ENCODE assay signal across 7 cellular contexts in the genomic region with DNA sequence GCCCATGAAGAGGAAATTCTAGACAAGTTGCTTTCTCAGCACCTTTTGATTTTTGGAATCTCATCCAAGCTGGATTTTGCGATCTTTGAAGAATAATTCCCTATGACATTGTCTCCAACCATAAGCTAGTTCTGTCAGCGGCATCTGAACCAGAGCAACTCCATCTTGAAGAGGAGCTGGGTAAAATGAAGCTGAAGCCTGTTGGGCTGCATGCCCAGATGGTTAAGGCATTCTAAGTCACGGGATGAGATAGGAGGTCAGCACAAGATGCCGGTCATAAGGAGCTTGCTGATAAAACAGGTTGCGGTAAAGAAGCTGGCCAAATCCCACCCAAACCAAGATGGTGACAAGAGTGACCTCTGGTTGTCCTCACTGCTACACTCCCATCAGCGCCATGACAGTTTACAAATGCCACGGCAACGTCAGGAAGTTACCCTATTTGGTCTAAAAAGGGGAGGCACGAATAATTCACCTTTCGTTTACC. TPM values are rescaled to one million over a fixed set of nuclear protein-coding genes. Genes with fewer than 3 reads are reported as not detected.
DNase-seq lines count a peak whose midpoint lies in the region; ATAC-seq, FAIRE-seq and TF ChIP-seq lines count a peak whose summit lies in the region.
"Not testable (repeated sequence)": the region's sequence is repeated elsewhere in the genome, so short reads cannot be mapped to it uniquely, and the experiment has no call there.

No MANE protein-coding gene starts in this region.

- H3K14ac ChIP-seq in H1 (ENCODE audit: insufficient read length): not testable (repeated sequence)

- not testable (repeated sequence) for H3K9me3 Mint-ChIP-seq in CD8-positive, alpha-beta T cell; activated B cell treated with CpG ODN at 0.5 μM for 24 hours; activated T-cell treated with anti-CD3 and anti-CD28 coated beads, Interleukin-2, amount 50 U/mL, for 4 hours; activated naive CD8-positive, alpha-beta T cell treated with anti-CD3 and anti-CD28 coated beads for 36 hours; natural killer cell

- H4K5ac ChIP-seq in H1 (ENCODE audit: insufficient read length, low read depth, low read length): not testable (repeated sequence)

- not testable (repeated sequence) for H3K23me2 ChIP-seq in H1 (ENCODE audit: low read depth, low read length)

- H3K4me2 ChIP-seq in PC-9; H1 (ENCODE audit: insufficient read depth in 1 of 2, low read depth in 2 of 2, low read length in 2 of 2): not testable (repeated sequence)

- DNase-seq in CD8-positive, alpha-beta T cell; PC-9; activated B cell treated with CpG ODN at 0.5 μM for 24 hours; activated T-cell treated with anti-CD3 and anti-CD28 coated beads, Interleukin-2, amount 50 U/mL, for 4 hours; activated naive CD8-positive, alpha-beta T cell treated with anti-CD3 and anti-CD28 coated beads for 36 hours; H1 (ENCODE audit: low read depth in 1 of 2, low spot score in 2 of 2); natural killer cell: not testable (repeated sequence)

- H3K27ac ChIP-seq in CD8-positive, alpha-beta T cell (ENCODE audit: low read depth, low read length); H1 (ENCODE audit: low read depth, low read length): not testable (repeated sequence)
- H3K27ac ChIP-seq in PC-9: peak overlapping the region; percentile 44; the same call in 1 of the 2 replicates

- TSS peak; percentile 16 for BruUV-seq in PC-9 (replicated peaks; lab: Mats Ljungman, UMichigan)

- not testable (repeated sequence) for H3K36me3 ChIP-seq in CD8-positive, alpha-beta T cell (ENCODE audit: insufficient read depth, low read length); PC-9 (ENCODE audit: low read depth); H1 (ENCODE audit: control insufficient read depth in 2 of 4, insufficient read depth in 4 of 4, low read length in 3 of 4)

- not testable (repeated sequence) for TF ChIP-seq RAD21 in H1 (IDR thresholded peaks at IDR 0.05 in 1 of 2, conservative IDR thresholded peaks at IDR 0.05 in 1 of 2; ENCODE audit: low read depth in 2 of 2, low read length in 2 of 2)

- H3K23ac ChIP-seq in H1 (ENCODE audit: insufficient read length): not testable (repeated sequence)

- intact Hi-C loops in CD8-positive, alpha-beta T cell (cut with DNase I, micrococcal nuclease); PC-9 (cut with micrococcal nuclease; ENCODE audit: unreplicated experiment); activated B cell treated with CpG ODN at 0.5 μM for 24 hours (cut with micrococcal nuclease); natural killer cell (cut with micrococcal nuclease): not testable (repeated sequence)

- peaks cover 23% of the 10 kb centered on the region for H3K4me1 ChIP-seq in CD8-positive, alpha-beta T cell (ENCODE audit: insufficient read depth, low read length)
- not testable (repeated sequence) for H3K4me1 ChIP-seq in PC-9 (replicated peaks; ENCODE audit: insufficient read depth)
- H3K4me1 ChIP-seq in H1 (replicated peaks in 1 of 4; ENCODE audit: control insufficient read depth in 3 of 4, insufficient read depth in 4 of 4, low read length in 3 of 4): peaks cover 0 to 14% (median 4%) of the 10 kb centered on the region in 4 experiments; a peak in 5 of 7 replicates

- not testable (repeated sequence) for H3K4me3 ChIP-seq in CD8-positive, alpha-beta T cell (ENCODE audit: low read depth, low read length); PC-9; H1 (ENCODE audit: extremely low read depth in 1 of 4, insufficient read depth in 2 of 4, low read depth in 3 of 4, low read length in 4 of 4)

- not testable (repeated sequence) for H3K27me3 ChIP-seq in CD8-positive, alpha-beta T cell (ENCODE audit: insufficient read depth, low read length); PC-9 (ENCODE audit: insufficient read depth, low read depth); H1 (replicated peaks in 1 of 4; ENCODE audit: control insufficient read depth in 3 of 4, extremely low read depth in 1 of 4, insufficient read depth in 3 of 4, low read length in 3 of 4)

- 90% methylated on average over 8 of the region's 10 CpGs; no CpG with 5 or more reads in 1 of the 2 experiments for WGBS in H1 (ENCODE audit: extremely low coverage in 1 of 2, insufficient coverage in 1 of 2, insufficient read length in 1 of 2, insufficient replicate concordance in 2 of 2, low coverage in 1 of 2, low lambda C conversion rate in 2 of 2, missing lambda C conversion rate in 1 of 2), 2 experiments

- not testable (repeated sequence) for H2BK120ac ChIP-seq in H1 (replicated peaks; ENCODE audit: low read depth, low read length)

- not testable (repeated sequence) for H2AK5ac ChIP-seq in H1 (ENCODE audit: low read depth, low read length)

- peaks cover 45% of the 10 kb centered on the region for H3K4me1 Mint-ChIP-seq in CD8-positive, alpha-beta T cell (ENCODE audit: low read depth)
- peaks cover 49% of the 10 kb centered on the region for H3K4me1 Mint-ChIP-seq in activated B cell treated with CpG ODN at 0.5 μM for 24 hours
- peaks cover 49% of the 10 kb centered on the region for H3K4me1 Mint-ChIP-seq in activated T-cell treated with anti-CD3 and anti-CD28 coated beads, Interleukin-2, amount 50 U/mL, for 4 hours (ENCODE audit: low read depth)
- H3K4me1 Mint-ChIP-seq in activated naive CD8-positive, alpha-beta T cell treated with anti-CD3 and anti-CD28 coated beads for 36 hours: peaks cover 34% of the 10 kb centered on the region
- peaks cover 29 to 72% of the 10 kb centered on the region in 2 donors for H3K4me1 Mint-ChIP-seq in natural killer cell

- H3K56ac ChIP-seq in H1 (replicated peaks; ENCODE audit: insufficient read length, low read depth, low read length): not testable (repeated sequence)

- H2BK12ac ChIP-seq in H1 (ENCODE audit: low read depth, low read length): peak overlapping the region; percentile 17; the same call in 1 of the 2 replicates

- peak; percentile 62 for FAIRE-seq in H1 (lab: Jason Lieb, UNC)

- H2BK5ac ChIP-seq in H1 (ENCODE audit: low read depth, low read length): not testable (repeated sequence)

- POLR2A ChIA-PET in CD8-positive, alpha-beta T cell (lab: Charles Lee); PC-9 (lab: Charles Lee; ENCODE audit: unreplicated experiment); H1 (lab: Charles Lee; ENCODE audit: partially characterized antibody): not testable (repeated sequence)
- POLR2A ChIA-PET in activated B cell treated with CpG ODN at 0.5 μM for 24 hours (lab: Charles Lee): interaction anchor here (0.7 to 3.2 kb wide), 2 partner anchors 8 to 10 kb away, joined by 3 to 27 read pairs; no protein-coding TSS in a partner anchor

- not testable (repeated sequence) for TF ChIP-seq CTCF in CD8-positive, alpha-beta T cell (IDR thresholded peaks at IDR 0.05); PC-9 (conservative IDR thresholded peaks at IDR 0.05); activated B cell treated with CpG ODN at 0.5 μM for 24 hours (IDR thresholded peaks at IDR 0.05); H1 (IDR thresholded peaks at IDR 0.05; ENCODE audit: control extremely low read depth in 1 of 3, insufficient read depth in 1 of 3, low read depth in 1 of 3, low read length in 3 of 3); natural killer cell (IDR thresholded peaks at IDR 0.05)

- H3K4me3 Mint-ChIP-seq in CD8-positive, alpha-beta T cell; activated B cell treated with CpG ODN at 0.5 μM for 24 hours; activated naive CD8-positive, alpha-beta T cell treated with anti-CD3 and anti-CD28 coated beads for 36 hours: not testable (repeated sequence)
- peak overlapping the region; percentile 43 for H3K4me3 Mint-ChIP-seq in activated T-cell treated with anti-CD3 and anti-CD28 coated beads, Interleukin-2, amount 50 U/mL, for 4 hours
- H3K4me3 Mint-ChIP-seq in natural killer cell: peak overlapping the region; percentile 89

- not testable (repeated sequence) for ATAC-seq in CD8-positive, alpha-beta T cell; activated B cell treated with CpG ODN at 0.5 μM for 24 hours (ENCODE audit: low read depth); activated T-cell treated with anti-CD3 and anti-CD28 coated beads, Interleukin-2, amount 50 U/mL, for 4 hours; natural killer cell

- H3K9me3 ChIP-seq in CD8-positive, alpha-beta T cell (ENCODE audit: low read length); PC-9 (ENCODE audit: insufficient read depth, low read depth); H1 (ENCODE audit: insufficient read depth in 2 of 2, low read depth in 1 of 2, low read length in 1 of 2): not testable (repeated sequence)

- TF ChIP-seq POLR2A in H1 (IDR thresholded peaks at IDR 0.05; ENCODE audit: control extremely low read depth in 1 of 2, low read depth in 2 of 2, low read length in 2 of 2): not testable (repeated sequence)

- peaks cover 15% of the 10 kb centered on the region for H3K36me3 Mint-ChIP-seq in CD8-positive, alpha-beta T cell
- peaks cover 12% of the 10 kb centered on the region for H3K36me3 Mint-ChIP-seq in activated B cell treated with CpG ODN at 0.5 μM for 24 hours (ENCODE audit: low read depth)
- H3K36me3 Mint-ChIP-seq in activated T-cell treated with anti-CD3 and anti-CD28 coated beads, Interleukin-2, amount 50 U/mL, for 4 hours (ENCODE audit: insufficient read depth): peaks cover 11% of the 10 kb centered on the region
- peaks cover 44% of the 10 kb centered on the region for H3K36me3 Mint-ChIP-seq in activated naive CD8-positive, alpha-beta T cell treated with anti-CD3 and anti-CD28 coated beads for 36 hours
- H3K36me3 Mint-ChIP-seq in natural killer cell: not testable (repeated sequence)

- not testable (repeated sequence) for H3K18ac ChIP-seq in H1 (ENCODE audit: extremely low read depth, low read length)

- not testable (repeated sequence) for H4K20me1 ChIP-seq in PC-9 (ENCODE audit: insufficient read depth); H1 (replicated peaks in 1 of 2; ENCODE audit: control insufficient read depth in 1 of 2, insufficient read depth in 2 of 2, low read length in 2 of 2)

- CTCF ChIA-PET in CD8-positive, alpha-beta T cell (lab: Charles Lee): interaction anchor here (0.8 kb wide), 1 partner anchor 50 kb away, joined by 4 read pairs; no protein-coding TSS in a partner anchor
- CTCF ChIA-PET in PC-9 (lab: Charles Lee); activated B cell treated with CpG ODN at 0.5 μM for 24 hours (lab: Charles Lee); H1 (lab: Charles Lee; ENCODE audit: partially characterized antibody): not testable (repeated sequence)

- not testable (repeated sequence) for H3K9ac ChIP-seq in H1 (replicated peaks in 1 of 4; ENCODE audit: extremely low read depth in 1 of 4, low read depth in 3 of 4, low read length in 3 of 4)

- H2AFZ ChIP-seq in PC-9; H1 (ENCODE audit: low read length): not testable (repeated sequence)

- H3K27ac Mint-ChIP-seq in CD8-positive, alpha-beta T cell: peak overlapping the region; percentile 95
- H3K27ac Mint-ChIP-seq in activated B cell treated with CpG ODN at 0.5 μM for 24 hours (peak overlapping the region; percentile 96), natural killer cell (peak overlapping the region; percentile 92 to 93)
- peak overlapping the region; percentile 45 for H3K27ac Mint-ChIP-seq in activated naive CD8-positive, alpha-beta T cell treated with anti-CD3 and anti-CD28 coated beads for 36 hours

- not testable (repeated sequence) for H3K79me2 ChIP-seq in PC-9 (ENCODE audit: low read depth)
- H3K79me2 ChIP-seq in H1 (ENCODE audit: control insufficient read depth in 1 of 2, insufficient read depth in 2 of 2, low read length in 2 of 2): peaks cover 0 to 55% of the 10 kb centered on the region in 2 experiments; a peak in 3 of 4 replicates

- H2BK15ac ChIP-seq in H1 (ENCODE audit: low read length): not testable (repeated sequence)

- not testable (repeated sequence) for H3K4ac ChIP-seq in H1 (replicated peaks; ENCODE audit: insufficient read length, low read depth, low read length)

- H4K91ac ChIP-seq in H1 (replicated peaks; ENCODE audit: insufficient read length, low read length): not testable (repeated sequence)

- not testable (repeated sequence) for H4K8ac ChIP-seq in H1 (ENCODE audit: extremely low read depth, insufficient read depth, low read length)

- H3K27me3 Mint-ChIP-seq in CD8-positive, alpha-beta T cell (ENCODE audit: low read depth); activated B cell treated with CpG ODN at 0.5 μM for 24 hours; activated T-cell treated with anti-CD3 and anti-CD28 coated beads, Interleukin-2, amount 50 U/mL, for 4 hours (ENCODE audit: low read depth); activated naive CD8-positive, alpha-beta T cell treated with anti-CD3 and anti-CD28 coated beads for 36 hours; natural killer cell (ENCODE audit: low read depth in 2 of 2): not testable (repeated sequence)

- not testable (repeated sequence) for H3F3A ChIP-seq in PC-9 (ENCODE audit: insufficient read depth, low read depth)

- not testable (repeated sequence) for TF ChIP-seq EP300 in H1 (IDR thresholded peaks at IDR 0.05; ENCODE audit: borderline replicate concordance in 1 of 2, low read depth in 2 of 2, low read length in 2 of 2)

- not testable (repeated sequence) for H3K9me2 ChIP-seq in PC-9 (ENCODE audit: insufficient read depth)

- H2BK20ac ChIP-seq in H1 (ENCODE audit: low read length): not testable (repeated sequence)

- not testable (repeated sequence) for H3K79me1 ChIP-seq in H1 (ENCODE audit: low read depth, low read length)

RNA-seq across cellular contexts. Expression of a gene that starts 12.0 kb away (rescaled TPM):
- 10 to 100 TPM; 56.5 to 56.6 TPM for total RNA-seq in CD8-positive, alpha-beta T cell
- total RNA-seq in PC-9 (2021): 31.5 and 33.3 TPM in 2 replicates
- total RNA-seq in activated B cell treated with CpG ODN at 0.5 μM for 24 hours: 23.9 and 24.3 TPM in 2 replicates
- 10 to 100 TPM; 29.5 to 40.8 (median 29.8) TPM for total RNA-seq in activated T-cell treated with anti-CD3 and anti-CD28 coated beads, Interleukin-2, amount 50 U/mL, for 4 hours
- total RNA-seq in activated naive CD8-positive, alpha-beta T cell treated with anti-CD3 and anti-CD28 coated beads for 36 hours: 10 to 100 TPM; 26.0 to 31.5 TPM
- total RNA-seq in H1 (2021; fragmentation: NEBNext Ultra II Directional; extraction: Animal tissue kit (Norgen Biotek cat#: 25700)): 55.3 and 60.7 TPM in 2 replicates
- 17.1 and 19.4 TPM in 2 replicates for polyA plus RNA-seq in H1 (2011; rRNA removed)
- polyA plus RNA-seq in H1 (2011; cell fraction: cytosol; rRNA removed): 23.7 TPM
- polyA plus RNA-seq in H1 (2011; cell fraction: nucleus; rRNA removed): 41.6 TPM
- polyA plus RNA-seq in H1 (2012, experiment 1 of 2): 25.7 to 36.1 TPM (median 33.8 TPM) in 4 replicates
- 5.2 TPM for polyA plus RNA-seq in H1 (2012, experiment 2 of 2)
- 40.3 TPM for polyA plus RNA-seq in H1 (2013, experiment 1 of 2)
- polyA plus RNA-seq in H1 (2013, experiment 2 of 2): 34.1 TPM
- 41.8 and 45.0 TPM in 2 replicates for polyA minus RNA-seq in H1 (2011; rRNA and poly(A)+ RNA removed)
- polyA minus RNA-seq in H1 (2011; cell fraction: cytosol; rRNA and poly(A)+ RNA removed): 29.4 TPM
- 46.9 TPM for polyA minus RNA-seq in H1 (2011; cell fraction: nucleus; rRNA and poly(A)+ RNA removed)
- 100 to 1,000 TPM in 1 of 3 donors, 10 to 100 TPM in 2; 44.9 to 131 (median 97.6) TPM for total RNA-seq in natural killer cell

Comparison
In these comparisons a context has a peak if more than half of its experiments do, and no peak if none do; other contexts are left out.
1. H3K27ac Mint-ChIP-seq: peak in every context shown above with its lines; median percentile 96 in activated B cell treated with CpG ODN at 0.5 μM for 24 hours; 95 in CD8-positive, alpha-beta T cell; 92 in natural killer cell; 45 in activated naive CD8-positive, alpha-beta T cell treated with anti-CD3 and anti-CD28 coated beads for 36 hours.